24 cellular contexts compared by ENCODE assay signal in genomic region chr14:97028382-97028781, GRCh38.
"Had no signal": no experiment of that assay in that cellular context is flagged by ENCODE, and none has a peak within 500 bp of the region (broad histone marks: within the 10 kb centered on the region; RNA-seq: fewer than 3 reads in every experiment).

No MANE protein-coding gene starts in this region.

- H3K27me3 ChIP-seq: vagina had no signal

- H3K27ac Mint-ChIP-seq: activated naive CD8-positive, alpha-beta T cell treated with anti-CD3 and anti-CD28 coated beads for 36 hours; activated T-helper 2 cell treated with anti-CD3 and anti-CD28 coated beads, Interferon-gamma antibody, Interleukin-2, Interleukin-4, amounts not matched to agents 10 μg/mL and 5 μg/mL and 100 μg/mL, durations not matched to agents 14 hours and 24 hours and 36 hours; memory B cell; nephron progenitor cell; stimulated activated naive B cell treated with anti-CD40 and anti-IgM and Interleukin-4, amounts not matched to agents 10 μg/mL and 1 μg/mL and 100 μg/mL, for 72 hours; WTC11 had no signal

- H3K9me3 ChIP-seq: heart right ventricle, mucosa of descending colon, vagina had no signal

- H3K27ac ChIP-seq: heart right ventricle, vagina had no signal

- H3K4me3 Mint-ChIP-seq: activated naive CD8-positive, alpha-beta T cell treated with anti-CD3 and anti-CD28 coated beads for 36 hours; activated T-cell treated with anti-CD3 and anti-CD28 coated beads, Interleukin-2, amount 50 U/mL, for 4 hours; memory B cell; nephron progenitor cell; stimulated activated naive B cell treated with anti-CD40 and anti-IgM and Interleukin-4, amounts not matched to agents 10 μg/mL and 1 μg/mL and 100 μg/mL, for 72 hours; WTC11 had no signal

- FAIRE-seq: astrocyte, keratinocyte, small intestine, TTC549 had no signal

- DNase-seq: activated naive CD4-positive, alpha-beta T cell treated with Interleukin-2 at 50 U/mL for 16 hours; activated naive CD8-positive, alpha-beta T cell treated with anti-CD3 and anti-CD28 coated beads for 36 hours; activated T-cell treated with anti-CD3 and anti-CD28 coated beads, Interleukin-2, amount 50 U/mL, for 4 hours; central memory CD4-positive, alpha-beta T cell; dermis blood vessel endothelial cell; effector CD8-positive, alpha-beta T cell; erythroblast; foreskin fibroblast; heart right ventricle; left colon; mucosa of descending colon; nephron progenitor cell; posterior cingulate gyrus; small intestine; stimulated activated CD4-positive, alpha-beta T cell treated with anti-CD3 and anti-CD28 coated beads, Interleukin-2, amount 100 ng/mL, for 24 hours; stimulated activated naive B cell treated with anti-CD40 and anti-IgM and Interleukin-4, amounts not matched to agents 10 μg/mL and 1 μg/mL and 100 μg/mL, for 72 hours; trophoblast cell had no signal

- H3K36me3 ChIP-seq: heart right ventricle, vagina had no signal

- H3K4me3 ChIP-seq: heart right ventricle, mucosa of descending colon, vagina had no signal
